ENCODE assay signal across 8 cellular contexts in the genomic region with DNA sequence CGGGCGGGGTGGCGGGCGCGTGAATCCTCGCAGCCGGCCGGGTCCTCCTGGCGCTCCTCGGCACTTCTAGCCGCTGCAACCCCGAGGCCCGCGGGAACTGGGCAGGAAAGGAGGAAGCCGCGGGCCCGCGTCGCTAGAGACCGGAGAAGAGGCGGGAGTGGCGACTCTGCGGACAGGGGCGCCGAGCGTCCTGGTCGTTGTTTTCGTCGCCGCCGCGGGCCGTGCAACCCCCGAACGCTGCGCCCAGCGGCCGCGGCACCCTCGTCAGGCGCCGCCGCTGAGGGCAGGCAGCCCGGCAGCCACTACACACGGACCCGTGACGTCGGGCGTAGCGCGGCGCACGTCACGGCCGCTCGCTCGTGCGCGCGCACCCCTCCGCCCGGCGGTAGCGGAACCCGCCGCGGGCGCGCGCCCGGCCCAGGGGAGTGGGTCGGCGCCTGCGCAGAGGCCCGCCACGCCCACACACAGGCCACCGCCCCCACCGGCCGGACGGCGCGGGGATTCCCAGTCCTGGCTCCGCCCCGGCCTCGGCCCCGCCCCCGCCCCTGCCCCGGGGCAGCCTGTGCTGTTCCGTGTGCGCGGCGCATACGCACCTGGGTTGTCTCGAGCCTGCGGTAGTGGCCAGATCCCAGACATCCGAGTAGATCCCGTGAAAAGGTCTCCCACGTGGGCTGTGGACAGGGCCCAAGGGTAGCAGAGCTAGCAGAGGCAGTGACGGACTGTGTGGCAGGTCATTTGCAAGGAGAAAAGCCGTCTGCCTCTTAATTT. TPM values are rescaled to one million over a fixed set of nuclear protein-coding genes. Genes with fewer than 3 reads are reported as not detected.
DNase-seq lines count a peak whose midpoint lies in the region; TF ChIP-seq lines count a peak whose summit lies in the region.

A gene with protein sequence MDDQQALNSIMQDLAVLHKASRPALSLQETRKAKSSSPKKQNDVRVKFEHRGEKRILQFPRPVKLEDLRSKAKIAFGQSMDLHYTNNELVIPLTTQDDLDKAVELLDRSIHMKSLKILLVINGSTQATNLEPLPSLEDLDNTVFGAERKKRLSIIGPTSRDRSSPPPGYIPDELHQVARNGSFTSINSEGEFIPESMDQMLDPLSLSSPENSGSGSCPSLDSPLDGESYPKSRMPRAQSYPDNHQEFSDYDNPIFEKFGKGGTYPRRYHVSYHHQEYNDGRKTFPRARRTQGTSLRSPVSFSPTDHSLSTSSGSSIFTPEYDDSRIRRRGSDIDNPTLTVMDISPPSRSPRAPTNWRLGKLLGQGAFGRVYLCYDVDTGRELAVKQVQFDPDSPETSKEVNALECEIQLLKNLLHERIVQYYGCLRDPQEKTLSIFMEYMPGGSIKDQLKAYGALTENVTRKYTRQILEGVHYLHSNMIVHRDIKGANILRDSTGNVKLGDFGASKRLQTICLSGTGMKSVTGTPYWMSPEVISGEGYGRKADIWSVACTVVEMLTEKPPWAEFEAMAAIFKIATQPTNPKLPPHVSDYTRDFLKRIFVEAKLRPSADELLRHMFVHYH (minus strand): TSS at position 321 of the 768 bp plus-strand sequence. CDS start 44,846 bp downstream, outside the sequence.

- peak within 1 kb of the TSS; percentile 41 for H3K18ac ChIP-seq in H9 (ENCODE audit: insufficient read length, low read depth, low read length)

- H3K4me3 ChIP-seq in MG63 (peak within 1 kb of the TSS; percentile 98), SJCRH30 (peak within 1 kb of the TSS; percentile 100), foreskin fibroblast (ENCODE audit: low read depth in 1 of 2, low read length in 2 of 2) (peak within 1 kb of the TSS; percentile 84 to 91), neural progenitor cell (peak within 1 kb of the TSS; percentile 91), stomach smooth muscle (ENCODE audit: low read length in 2 of 2) (peak within 1 kb of the TSS; percentile 67 to 83)

- no peak within 1 kb of the TSS for H3K56ac ChIP-seq in H9 (ENCODE audit: insufficient read length, low read depth, low read length)

- no peaks in the 10 kb centered on the region; the same call in 1 of the 2 replicates for H3K27me3 ChIP-seq in H9 (ENCODE audit: insufficient read depth, low read length)
- no peaks in the 10 kb centered on the region for H3K27me3 ChIP-seq in MG63
- H3K27me3 ChIP-seq in SJCRH30, result no peaks in the 10 kb centered on the region
- H3K27me3 ChIP-seq in neural progenitor cell, result peaks cover 10% of the 10 kb centered on the region
- H3K27me3 ChIP-seq in stomach smooth muscle (ENCODE audit: control insufficient read depth in 1 of 2, insufficient read depth in 2 of 2, low read length in 2 of 2), result no peaks in the 10 kb centered on the region

- peaks cover 11% of the 10 kb centered on the region; the same call in 1 of the 2 replicates for H3K4me1 ChIP-seq in ES-I3 (ENCODE audit: insufficient read depth, low read length)
- 0 out of 2 replicates have a peak, but pooled peaks cover 4% of the 10 kb centered on the region for H3K4me1 ChIP-seq in H9 (ENCODE audit: insufficient read depth, low read length)
- peaks cover 9% of the 10 kb centered on the region; the same call in 1 of the 2 replicates for H3K4me1 ChIP-seq in SJCRH30
- peaks cover 12% of the 10 kb centered on the region for H3K4me1 ChIP-seq in neural progenitor cell
- H3K4me1 ChIP-seq in stomach smooth muscle (ENCODE audit: control insufficient read depth, insufficient read depth, low read length), result peaks cover 8% of the 10 kb centered on the region

- H2AFZ ChIP-seq in H9 (ENCODE audit: low read length) (no peak within 1 kb of the TSS), neural progenitor cell (replicated peaks) (peak within 1 kb of the TSS; percentile 99)

- H3K27ac ChIP-seq in H9 (ENCODE audit: insufficient read length, low read depth, low read length) (no peak within 1 kb of the TSS), SJCRH30 (peak within 1 kb of the TSS; percentile 94), neural progenitor cell (peak within 1 kb of the TSS; percentile 98), stomach smooth muscle (ENCODE audit: low read length) (peak within 1 kb of the TSS; percentile 98)

- no peak within 1 kb of the TSS for H2BK5ac ChIP-seq in H9 (ENCODE audit: insufficient read length, low read length)

- no peaks in the 10 kb centered on the region for H3K36me3 ChIP-seq in ES-I3 (ENCODE audit: insufficient read depth, low read length)
- peaks cover 2% of the 10 kb centered on the region; the same call in 1 of the 2 replicates for H3K36me3 ChIP-seq in MG63
- no peaks in the 10 kb centered on the region for H3K36me3 ChIP-seq in SJCRH30
- no peaks in the 10 kb centered on the region for H3K36me3 ChIP-seq in neural progenitor cell
- no peaks in the 10 kb centered on the region for H3K36me3 ChIP-seq in stomach smooth muscle (ENCODE audit: control insufficient read depth in 2 of 2, insufficient read depth in 2 of 2, low read length in 2 of 2)

- no peak within 1 kb of the TSS for H4K91ac ChIP-seq in H9 (ENCODE audit: insufficient read length, low read depth, low read length)

- H3K23me2 ChIP-seq in H9 (ENCODE audit: insufficient read length, low read depth, low read length, poor library complexity, severe bottlenecking), result peaks cover 4% of the 10 kb centered on the region

- no peak within 1 kb of the TSS for H2BK120ac ChIP-seq in H9 (ENCODE audit: low read depth, low read length, poor library complexity, severe bottlenecking)

- no peak within 1 kb of the TSS for H3K4ac ChIP-seq in H9 (ENCODE audit: low read depth, low read length)

- no peak within 1 kb of the TSS for H2BK20ac ChIP-seq in H9 (ENCODE audit: low read depth, low read length, poor library complexity, severe bottlenecking)

- H3K4me2 ChIP-seq in H9 (ENCODE audit: insufficient read depth, insufficient read length, low read length) (peak within 1 kb of the TSS; percentile 98), neural progenitor cell (peak within 1 kb of the TSS; percentile 93)

- H3K36me3 Mint-ChIP-seq in H9 (ENCODE audit: insufficient read depth in 1 of 3, low read depth in 3 of 3), result peaks cover 0 to 3% (median 0%) of the 10 kb centered on the region in 3 experiments; a peak in 1 of 7 replicates
- peaks cover 9% of the 10 kb centered on the region for H3K36me3 Mint-ChIP-seq in neural progenitor cell

- H3K9me3 ChIP-seq in ES-I3 (ENCODE audit: control insufficient read depth, insufficient read depth, low read length) (no peaks in the 10 kb centered on the region), H9 (ENCODE audit: control insufficient read depth, low read depth, low read length) (no peaks in the 10 kb centered on the region), MG63 (no peaks in the 10 kb centered on the region), SJCRH30 (replicated peaks) (no peaks in the 10 kb centered on the region), neural progenitor cell (ENCODE audit: low read depth) (no peaks in the 10 kb centered on the region), stomach smooth muscle (ENCODE audit: control insufficient read depth in 2 of 2, low read length in 2 of 2) (no peaks in the 10 kb centered on the region)

- no peaks in the 10 kb centered on the region for H3K9me3 Mint-ChIP-seq in H9
- H3K9me3 Mint-ChIP-seq in neural progenitor cell, result no peaks in the 10 kb centered on the region

- H3K27me3 Mint-ChIP-seq in H9 (ENCODE audit: low read depth), result no peaks in the 10 kb centered on the region
- no peaks in the 10 kb centered on the region for H3K27me3 Mint-ChIP-seq in neural progenitor cell (ENCODE audit: insufficient read depth, low read depth)

- H3K79me2 ChIP-seq in H9 (ENCODE audit: insufficient read depth, low read length) (peaks cover 5% of the 10 kb centered on the region; the same call in 1 of the 2 replicates), neural progenitor cell (ENCODE audit: low read depth) (peaks cover 43% of the 10 kb centered on the region)

- WGBS in H9 (ENCODE audit: extremely low coverage, insufficient read length, low lambda C conversion rate), result no CpG with 5 or more reads among the region's 100 CpGs

- H3K4me3 Mint-ChIP-seq in H9 (peak within 1 kb of the TSS; percentile 72 to 90), neural progenitor cell (peak within 1 kb of the TSS; percentile 91)

- no peak within 1 kb of the TSS for H2AK5ac ChIP-seq in H9 (ENCODE audit: insufficient read length, low read length)

- H3K14ac ChIP-seq in H9 (ENCODE audit: insufficient read depth, low read length), result peak within 1 kb of the TSS; percentile 95

- no peak within 1 kb of the TSS for H2BK15ac ChIP-seq in H9 (ENCODE audit: low read depth, low read length)

- H4K8ac ChIP-seq in H9 (replicated peaks; ENCODE audit: insufficient read length, low read depth, low read length), result no peak within 1 kb of the TSS

- H4K5ac ChIP-seq in H9 (ENCODE audit: insufficient read length, low read depth, low read length), result no peak within 1 kb of the TSS

- TF ChIP-seq CTCF in H9 (conservative IDR thresholded peaks at IDR 0.05) (no peak), foreskin fibroblast (IDR thresholded peaks at IDR 0.05; ENCODE audit: low read depth, low read length) (no peak), neural progenitor cell (IDR thresholded peaks at IDR 0.05) (peak; percentile 7)

- H3K4me1 Mint-ChIP-seq in H9 (peaks cover 18 to 26% of the 10 kb centered on the region in 2 experiments), neural progenitor cell (peaks cover 26% of the 10 kb centered on the region)

- no peak within 1 kb of the TSS for H3K23ac ChIP-seq in H9 (ENCODE audit: insufficient read length, low read depth, low read length)

- H2BK12ac ChIP-seq in H9 (ENCODE audit: insufficient read length, low read depth, low read length), result no peak within 1 kb of the TSS

- DNase-seq in H9 (peak; percentile 93), MG63 (peak; percentile 90), SJCRH30 (peak; percentile 89 to 93), foreskin fibroblast (peak; percentile 93 to 98), neural progenitor cell (ENCODE audit: low spot score) (peak; percentile 98)
- DNase-seq in activated gamma-delta T cell treated with anti-CD3 and anti-CD28 coated beads, Interleukin-2, amount 50 U/mL, for 16 hours (ENCODE audit: low read depth), result peak; percentile 90

- H3K9ac ChIP-seq in ES-I3 (ENCODE audit: low read depth, low read length), result peak within 1 kb of the TSS; percentile 70
- peak within 1 kb of the TSS; percentile 82 for H3K9ac ChIP-seq in H9 (ENCODE audit: extremely low read depth, insufficient read length, low read length)
- H3K9ac ChIP-seq in neural progenitor cell, result peak within 1 kb of the TSS; percentile 87
- peak within 1 kb of the TSS; percentile 83 to 93 for H3K9ac ChIP-seq in stomach smooth muscle (ENCODE audit: low read length in 2 of 2)

- peaks cover 19% of the 10 kb centered on the region for H3F3A ChIP-seq in neural progenitor cell (ENCODE audit: low read depth)

- no peak within 1 kb of the TSS for H3T11ph ChIP-seq in H9 (ENCODE audit: low read length)

- peak within 1 kb of the TSS; percentile 70 to 97 (median 82); a peak in 6 of 7 replicates for H3K27ac Mint-ChIP-seq in H9
- peak within 1 kb of the TSS; percentile 47 for H3K27ac Mint-ChIP-seq in neural progenitor cell

- no peaks in the 10 kb centered on the region for H3K79me1 ChIP-seq in H9 (ENCODE audit: insufficient read depth, low read depth, low read length, poor library complexity, severe bottlenecking)

- no peaks in the 10 kb centered on the region for H4K20me1 ChIP-seq in H9 (ENCODE audit: control insufficient read depth, insufficient read depth, insufficient read length)
- H4K20me1 ChIP-seq in neural progenitor cell (ENCODE audit: low read depth), result peaks cover 35% of the 10 kb centered on the region

RNA-seq across cellular contexts. Expression of the gene that starts here (rescaled TPM):
- total RNA-seq in H9 (2021), result 25.8 and 26.8 TPM in 2 replicates
- total RNA-seq in MG63 (2014; rRNA removed; shearing (Covaris generic); ENCODE audit: low replicate concordance), result 10.6 and 32.9 TPM in 2 replicates
- 24.4 and 28.8 TPM in 2 replicates for total RNA-seq in SJCRH30 (2014; rRNA removed; shearing (Covaris generic))
- 24.5 and 27.7 TPM in 2 replicates for total RNA-seq in neural progenitor cell (ENCODE audit: low replicate concordance)
